2 cellular contexts compared by ENCODE assay signal in genomic region chr5:491119-491855, GRCh38.
TF ChIP-seq lines count a peak whose summit lies in the region.

No MANE protein-coding gene starts in this region.

TF ChIP-seq in GM23338, 12 proteins besides CTCF, POLR2A, EP300 and RAD21:
- TF ChIP-seq ZNF462 (CRISPR knock-in tag; IDR thresholded peaks at IDR 0.05), result no peak
- TF ChIP-seq EZH2 (IDR thresholded peaks at IDR 0.05; ENCODE audit: low read depth, unreplicated experiment), result no peak
- TF ChIP-seq ZNF114 (CRISPR knock-in tag; IDR thresholded peaks at IDR 0.05), result no peak
- no peak for TF ChIP-seq ZNF331 (CRISPR knock-in tag; IDR thresholded peaks at IDR 0.05; ENCODE audit: low read depth)
- no peak for TF ChIP-seq CREB1 (CRISPR knock-in tag; IDR thresholded peaks at IDR 0.05; ENCODE audit: low read depth)
- TF ChIP-seq JUNB (IDR thresholded peaks at IDR 0.05; ENCODE audit: unreplicated experiment), result no peak
- TF ChIP-seq, protein P1, sequence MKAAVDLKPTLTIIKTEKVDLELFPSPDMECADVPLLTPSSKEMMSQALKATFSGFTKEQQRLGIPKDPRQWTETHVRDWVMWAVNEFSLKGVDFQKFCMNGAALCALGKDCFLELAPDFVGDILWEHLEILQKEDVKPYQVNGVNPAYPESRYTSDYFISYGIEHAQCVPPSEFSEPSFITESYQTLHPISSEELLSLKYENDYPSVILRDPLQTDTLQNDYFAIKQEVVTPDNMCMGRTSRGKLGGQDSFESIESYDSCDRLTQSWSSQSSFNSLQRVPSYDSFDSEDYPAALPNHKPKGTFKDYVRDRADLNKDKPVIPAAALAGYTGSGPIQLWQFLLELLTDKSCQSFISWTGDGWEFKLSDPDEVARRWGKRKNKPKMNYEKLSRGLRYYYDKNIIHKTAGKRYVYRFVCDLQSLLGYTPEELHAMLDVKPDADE (IDR thresholded peaks at IDR 0.05), result no peak
- TF ChIP-seq REST (IDR thresholded peaks at IDR 0.05; ENCODE audit: unreplicated experiment), result no peak

TF ChIP-seq in H1, 55 proteins besides CTCF, POLR2A, EP300 and RAD21:
- TF ChIP-seq HDAC6 (IDR thresholded peaks at IDR 0.05; ENCODE audit: low read depth, low read length) (no peak), GABPA (IDR thresholded peaks at IDR 0.05; ENCODE audit: borderline replicate concordance, insufficient read depth, low read length) (peak; percentile 13; the same call in 1 of the 2 replicates), RFX5 (IDR thresholded peaks at IDR 0.05; ENCODE audit: borderline replicate concordance, low read depth, low read length) (no peak), RBBP5 (IDR thresholded peaks at IDR 0.05; ENCODE audit: borderline replicate concordance, low read depth, low read length) (no peak)
TF ChIP-seq in H1: peak in this region for 1.
